In genomic region chr4:76256032-76256431, GRCh38 we compare ENCODE assay signal across 1 cellular context.
TF ChIP-seq lines count a peak whose summit lies in the region.

No MANE protein-coding gene starts in this region.

TF ChIP-seq in K562, 482 proteins besides CTCF, POLR2A, EP300 and RAD21 (continued from another document and continues in another):
- TF ChIP-seq BCLAF1 (IDR thresholded peaks at IDR 0.05; ENCODE audit: borderline replicate concordance in 1 of 2, control insufficient read depth in 1 of 2, low read depth in 2 of 2, low read length in 1 of 2) (no peak), NCOA6 (IDR thresholded peaks at IDR 0.05) (no peak), ILF3 (IDR thresholded peaks at IDR 0.05; ENCODE audit: borderline replicate concordance) (no peak), ATF7 (IDR thresholded peaks at IDR 0.05) (0 out of 2 replicates have a peak, but pooled peaks have one; percentile 14), PML (IDR thresholded peaks at IDR 0.05; ENCODE audit: low read length) (peak; percentile 38; the same call in 1 of the 2 replicates), HBP1 (CRISPR knock-in tag; IDR thresholded peaks at IDR 0.05) (no peak), RB1 (IDR thresholded peaks at IDR 0.05; ENCODE audit: low read depth) (no peak), PRMT5 (CRISPR knock-in tag; IDR thresholded peaks at IDR 0.05) (no peak), SAFB (IDR thresholded peaks at IDR 0.05; ENCODE audit: borderline replicate concordance, low read depth, low read length) (no peak), FOSL1 (tag; conservative IDR thresholded peaks at IDR 0.05) (peak; percentile 24; the same call in 1 of the 2 replicates), KDM4B (IDR thresholded peaks at IDR 0.05; ENCODE audit: borderline replicate concordance in 2 of 2, low read depth in 1 of 2) (no peak), MAZ (CRISPR knock-in tag; conservative IDR thresholded peaks at IDR 0.05 in 1 of 2, IDR thresholded peaks at IDR 0.05 in 1 of 2) (peak in 1 of 2 experiments; percentile 27; a peak in 2 of 4 replicates), SMARCC2 (IDR thresholded peaks at IDR 0.05; ENCODE audit: low read depth) (no peak), CREB3L1 (IDR thresholded peaks at IDR 0.05; ENCODE audit: borderline replicate concordance, low read depth) (no peak), GMEB1 (CRISPR knock-in tag; IDR thresholded peaks at IDR 0.05) (no peak), ZNF699 (CRISPR knock-in tag; IDR thresholded peaks at IDR 0.05; ENCODE audit: insufficient replicate concordance) (no peak), CHCHD3 (CRISPR knock-in tag; IDR thresholded peaks at IDR 0.05) (no peak), ZNF311 (CRISPR knock-in tag; IDR thresholded peaks at IDR 0.05) (no peak), ZNF766 (CRISPR knock-in tag; conservative IDR thresholded peaks at IDR 0.05) (no peak), AFF4 (CRISPR knock-in tag; IDR thresholded peaks at IDR 0.05) (no peak), HLTF (IDR thresholded peaks at IDR 0.05) (no peak), REST (CRISPR knock-in tag; IDR thresholded peaks at IDR 0.05; ENCODE audit: low read depth) (no peak), HNRNPL (IDR thresholded peaks at IDR 0.05; ENCODE audit: low read depth, low read length) (no peak), ZNF324 (CRISPR knock-in tag; IDR thresholded peaks at IDR 0.05) (no peak), SRSF9 (IDR thresholded peaks at IDR 0.05; ENCODE audit: borderline replicate concordance, low read depth, low read length) (no peak), TOE1 (IDR thresholded peaks at IDR 0.05; ENCODE audit: borderline replicate concordance) (0 out of 2 replicates have a peak, but pooled peaks have one; percentile 16), TOE1 (CRISPR knock-in tag; IDR thresholded peaks at IDR 0.05; ENCODE audit: borderline replicate concordance, low read depth) (no peak), ARID3B (CRISPR knock-in tag; IDR thresholded peaks at IDR 0.05; ENCODE audit: borderline replicate concordance) (no peak)
